ENCODE assay signal across 8 cellular contexts in genomic region chr3:41040256-41040655, GRCh38.
"Had no signal": no experiment of that assay in that cellular context is flagged by ENCODE, and none has a peak within 500 bp of the region (broad histone marks: within the 10 kb centered on the region; RNA-seq: fewer than 3 reads in every experiment).

No MANE protein-coding gene starts in this region.

- DNase-seq: IMR-90, KBM-7, KG1 had no signal

- ATAC-seq: HepG2 had no signal

- H3K27ac ChIP-seq: HL-60, KMS-11 had no signal

- H3K36me3 Mint-ChIP-seq: IgD-negative memory B cell had no signal

- H3K9ac ChIP-seq: KMS-11 had no signal

- H3K27ac Mint-ChIP-seq: IgD-negative memory B cell had no signal

- H3K9me3 Mint-ChIP-seq: IgD-negative memory B cell had no signal

- H3K4me3 Mint-ChIP-seq: IgD-negative memory B cell had no signal

- FAIRE-seq: HepG2, HTR-8/SVneo had no signal

- H3K4me2 ChIP-seq: KMS-11 had no signal
